In the genomic region with DNA sequence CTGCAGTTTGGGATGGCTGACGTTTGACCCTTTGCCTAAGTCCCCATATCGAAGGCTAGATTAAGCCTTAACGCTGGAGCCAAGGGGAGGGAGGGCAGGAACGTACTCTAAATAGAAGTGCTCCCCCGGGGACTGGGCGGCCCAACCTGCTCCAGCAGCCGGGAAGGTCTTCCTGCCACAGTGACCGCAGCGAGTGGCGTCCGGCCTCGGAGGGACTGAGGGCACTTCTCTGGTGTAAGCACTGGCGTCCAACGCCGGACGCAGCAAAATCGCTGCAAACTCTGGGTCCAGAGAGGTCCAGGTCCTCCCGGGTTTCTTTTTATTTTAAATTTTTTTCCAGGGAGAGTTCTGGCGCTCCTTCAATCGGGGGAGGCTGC, we compare ENCODE assay signal across 8 cellular contexts. TPM values are rescaled to one million over a fixed set of nuclear protein-coding genes. Genes with fewer than 3 reads are reported as not detected.
DNase-seq lines count a peak whose midpoint lies in the region; ATAC-seq and TF ChIP-seq lines count a peak whose summit lies in the region.

No MANE protein-coding gene starts in this region.

- H3K9me3 ChIP-seq in prostate gland, result no peaks in the 10 kb centered on the region

- intact Hi-C loops in Right ventricle myocardium inferior (cut with DNase I), result loop anchor here (2.0 kb wide), 2 partner anchors 28 to 48 kb away; a partner anchor contains a TSS
- intact Hi-C loops in prostate gland (cut with DNase I), result no loop called here

- TF ChIP-seq CTCF in prostate gland (IDR thresholded peaks at IDR 0.05), result no peak
- no peak for TF ChIP-seq CTCF in foreskin keratinocyte (conservative IDR thresholded peaks at IDR 0.05)

- TF ChIP-seq POLR2A in prostate gland (IDR thresholded peaks at IDR 0.05), result no peak

- H3K27ac ChIP-seq in prostate gland (peak overlapping the region; percentile 87 to 92), foreskin keratinocyte (no peak overlapping the region)

- peak overlapping the region; percentile 86 to 89 for H3K4me3 ChIP-seq in prostate gland

- H3K4me1 ChIP-seq in prostate gland (replicated peaks) (peaks cover 4% of the 10 kb centered on the region), foreskin keratinocyte (peaks cover 8% of the 10 kb centered on the region)

- H3K27me3 ChIP-seq in prostate gland (replicated peaks; ENCODE audit: insufficient read depth) (no peaks in the 10 kb centered on the region), foreskin keratinocyte (no peaks in the 10 kb centered on the region)

- DNase-seq in activated CD8-positive, alpha-beta memory T cell treated with anti-CD3 and anti-CD28 coated beads, Interleukin-2, amount 50 U/mL, for 48 hours, result peak; percentile 57
- DNase-seq in Right ventricle myocardium inferior (ENCODE audit: missing footprints) (peak; percentile 88), prostate gland (ENCODE audit: low spot score) (peak; percentile 25), foreskin keratinocyte (no peak), dedifferentiated amniotic fluid mesenchymal stem cell (ENCODE audit: extremely low spot score) (no peak), Ammon's horn (ENCODE audit: low spot score) (no peak)

- ATAC-seq in GM18517 (IDR thresholded peaks at IDR 0.05; ENCODE audit: unreplicated experiment), result peak; percentile 6
- ATAC-seq in HG03108 (IDR thresholded peaks at IDR 0.05; ENCODE audit: unreplicated experiment), result peak; percentile 7
- ATAC-seq in Right ventricle myocardium inferior, result peak; percentile 51
- no peak for ATAC-seq in foreskin keratinocyte

- 10% methylated on average over 20 of the region's 20 CpGs for WGBS in prostate gland

- H3K36me3 ChIP-seq in prostate gland, result no peaks in the 10 kb centered on the region

RNA-seq across cellular contexts. Expression of a gene that starts 0.5 kb away (rescaled TPM):
- total RNA-seq in Right ventricle myocardium inferior (3.2 TPM), prostate gland (10 to 100 TPM; 11.1 to 14.0 TPM), foreskin keratinocyte (3.5 and 4.0 TPM in 2 replicates)
- 0.08 and 0.23 TPM in 2 replicates for polyA plus RNA-seq in foreskin keratinocyte

RNA-seq across cellular contexts. Expression of a gene that starts 28.3 kb away (rescaled TPM):
- 991 TPM for total RNA-seq in Right ventricle myocardium inferior
- 1,000 to 10,000 TPM in 1 of 2 donors, 100 to 1,000 TPM in 1; 934 to 2,048 TPM for total RNA-seq in prostate gland
- 1,971 and 2,035 TPM in 2 replicates for total RNA-seq in foreskin keratinocyte
- polyA plus RNA-seq in foreskin keratinocyte, result 2,807 and 2,958 TPM in 2 replicates

Comparison
In these comparisons a context has a peak if more than half of its experiments do, and no peak if none do; other contexts are left out.
1. DNase-seq: peak in activated CD8-positive, alpha-beta memory T cell treated with anti-CD3 and anti-CD28 coated beads, Interleukin-2, amount 50 U/mL, for 48 hours (single experiment), Right ventricle myocardium inferior (single experiment) and prostate gland (single experiment); none in foreskin keratinocyte (0 of 2), dedifferentiated amniotic fluid mesenchymal stem cell (single experiment) and Ammon's horn (single experiment).